ENCODE assay signal across 5 cellular contexts in the genomic region with DNA sequence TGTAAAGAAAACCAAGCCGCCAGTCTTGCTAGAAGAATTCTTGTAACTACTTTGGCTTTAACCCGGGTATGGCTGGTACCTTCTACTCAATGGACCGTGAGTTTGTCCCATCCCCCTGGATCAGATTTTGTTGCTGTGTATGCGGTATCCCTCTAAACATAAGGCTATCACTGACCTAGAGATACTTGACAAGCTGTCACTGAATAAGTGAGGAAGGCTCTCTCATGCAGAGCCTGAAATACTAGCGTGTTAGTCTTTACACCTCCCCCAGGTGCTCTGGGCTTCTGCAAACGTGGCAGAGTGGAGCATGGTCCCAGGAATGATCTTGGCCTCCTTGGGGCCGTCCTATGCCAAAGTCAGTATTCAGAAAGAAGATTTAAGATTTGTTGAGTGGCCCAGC. TPM values are rescaled to one million over a fixed set of nuclear protein-coding genes. Genes with fewer than 3 reads are reported as not detected.
"Had no signal": no experiment of that assay in that cellular context is flagged by ENCODE, and none has a peak within 500 bp of the region (broad histone marks: within the 10 kb centered on the region; RNA-seq: fewer than 3 reads in every experiment).

No MANE protein-coding gene starts in this region.

- H3K4me3 ChIP-seq: GM23338, K562 had no signal

- ATAC-seq: GM23338, K562 had no signal

- DNase-seq: H9, HCEC 1CT, IMR-90 had no signal

RNA-seq across cellular contexts. Expression of a gene that starts 45.8 kb away (rescaled TPM):
- total RNA-seq: IMR-90 had no signal
- polyA plus RNA-seq: IMR-90 had no signal
